Comparison of ENCODE assay signal across 12 cellular contexts in the genomic region with DNA sequence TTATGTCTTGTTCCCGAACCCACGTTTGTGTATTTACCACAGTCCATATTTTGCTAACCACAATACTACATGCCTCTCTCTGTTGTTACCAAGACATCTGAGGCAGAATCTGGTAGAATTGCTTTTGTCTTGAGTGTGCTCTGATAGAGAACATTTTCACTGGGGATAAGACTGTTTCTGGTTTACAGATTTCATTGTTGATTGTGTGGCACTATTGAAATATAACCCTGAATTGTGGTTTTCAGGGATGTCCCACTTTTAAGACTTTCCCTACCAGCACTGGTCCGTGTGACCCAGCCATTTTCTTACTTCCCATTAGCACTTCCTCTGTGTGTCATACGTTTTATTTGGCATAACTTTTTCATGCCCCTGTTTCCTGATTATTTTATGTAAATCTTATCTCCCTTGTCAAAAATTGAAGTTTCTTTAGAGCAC. TPM values are rescaled to one million over a fixed set of nuclear protein-coding genes. Genes with fewer than 3 reads are reported as not detected.
A peak's percentile ranks its signal among the peaks of the same experiment; 100 is the strongest.
DNase-seq lines count a peak whose midpoint lies in the region; ATAC-seq and TF ChIP-seq lines count a peak whose summit lies in the region.
"Had no signal": no experiment of that assay in that cellular context is flagged by ENCODE, and none has a peak within 500 bp of the region (broad histone marks: within the 10 kb centered on the region; RNA-seq: fewer than 3 reads in every experiment).

No MANE protein-coding gene starts in this region.

- intact Hi-C loops in left ventricle myocardium superior (cut with micrococcal nuclease), result no loop called here

- H3K79me2 ChIP-seq in ACC112 (ENCODE audit: control insufficient read depth, insufficient read depth, low read length, unreplicated experiment), result peaks cover 66% of the 10 kb centered on the region
- peaks cover 15% of the 10 kb centered on the region for H3K79me2 ChIP-seq in SK-N-SH (ENCODE audit: insufficient read depth)

- CTCF ChIA-PET in SK-N-SH (lab: Yijun Ruan, JAX), result interaction anchor here (1.6 kb wide), 1 partner anchor 491 kb away, joined by 3 read pairs; no protein-coding TSS in a partner anchor

- H3K27me3 ChIP-seq in ACC112 (ENCODE audit: insufficient read depth, low read length) (no peaks in the 10 kb centered on the region), SK-N-SH (ENCODE audit: insufficient read depth) (no peaks in the 10 kb centered on the region), tibial nerve (no peaks in the 10 kb centered on the region)
- H3K27me3 ChIP-seq: testis had no signal

- ATAC-seq in GM21529 (IDR thresholded peaks at IDR 0.05; ENCODE audit: unreplicated experiment) (peak; percentile 13), left ventricle myocardium superior (peak; percentile 29), HG03439 (IDR thresholded peaks at IDR 0.05; ENCODE audit: unreplicated experiment) (no peak)
- ATAC-seq: WTC11 had no signal

- H3K9me3 ChIP-seq in SK-N-SH (no peaks in the 10 kb centered on the region), tibial nerve (no peaks in the 10 kb centered on the region)
- H3K9me3 ChIP-seq: testis had no signal

- H3K36me3 ChIP-seq in ACC112 (ENCODE audit: insufficient read depth, low read length) (peaks cover 5% of the 10 kb centered on the region; the same call in 1 of the 2 replicates), SK-N-SH (replicated peaks in 1 of 2; ENCODE audit: control insufficient read depth in 1 of 2, insufficient read depth in 2 of 2, low read length in 1 of 2) (peaks cover 0 to 5% of the 10 kb centered on the region in 2 experiments), tibial nerve (peaks cover 0 to 5% (median 0%) of the 10 kb centered on the region in 3 donors)

- peak overlapping the region; percentile 12; the same call in 1 of the 2 replicates for H3K4me2 ChIP-seq in SK-N-SH

- peaks cover 33% of the 10 kb centered on the region for H3K4me1 ChIP-seq in ACC112 (ENCODE audit: control insufficient read depth, insufficient read depth, low read length, unreplicated experiment)
- peaks cover 12 to 22% of the 10 kb centered on the region in 2 experiments; a peak in 3 of 4 replicates for H3K4me1 ChIP-seq in SK-N-SH (ENCODE audit: control insufficient read depth in 1 of 2, insufficient read depth in 2 of 2, low read depth in 1 of 2, low read length in 1 of 2)
- H3K4me1 ChIP-seq in tibial nerve, result peaks cover 0 to 62% (median 11%) of the 10 kb centered on the region in 4 donors

- no peaks in the 10 kb centered on the region for H3K9me2 ChIP-seq in SK-N-SH

- peaks cover under 1% of the 10 kb centered on the region for H3F3A ChIP-seq in SK-N-SH (replicated peaks; ENCODE audit: insufficient read depth)

- H3K4me3 ChIP-seq in ACC112 (ENCODE audit: low read depth, low read length), result peak overlapping the region; percentile 18; the same call in 1 of the 2 replicates
- no peak overlapping the region for H3K4me3 ChIP-seq in SK-N-SH (ENCODE audit: low read depth in 2 of 2, low read length in 1 of 2)
- H3K4me3 ChIP-seq in tibial nerve, result no peak overlapping the region
- H3K4me3 ChIP-seq: testis had no signal

- TF ChIP-seq CTCF in SK-N-SH (IDR thresholded peaks at IDR 0.05) (no peak), tibial nerve (IDR thresholded peaks at IDR 0.05) (no peak)

- WGBS in SK-N-SH (ENCODE audit: low lambda C conversion rate), result 54% methylated on average over 4 of the region's 4 CpGs
- WGBS in tibial nerve, 2 donors, result 41 to 42% methylated on average over 4 of the region's 4 CpGs

- no peak for TF ChIP-seq POLR2A in tibial nerve (IDR thresholded peaks at IDR 0.05)

- no peaks in the 10 kb centered on the region for H4K20me1 ChIP-seq in SK-N-SH (ENCODE audit: insufficient read depth)

- H2AFZ ChIP-seq in ACC112 (ENCODE audit: low read length, unreplicated experiment), result no peak overlapping the region
- H2AFZ ChIP-seq in SK-N-SH (ENCODE audit: low read depth), result no peak overlapping the region

- peak overlapping the region; percentile 70 for H3K27ac ChIP-seq in ACC112 (ENCODE audit: low read depth, low read length)
- peak overlapping the region; percentile 39 to 63; a peak in 3 of 4 replicates for H3K27ac ChIP-seq in SK-N-SH (ENCODE audit: low read depth in 2 of 2, low read length in 1 of 2)
- H3K27ac ChIP-seq in tibial nerve, result peak overlapping the region in 2 of 4 donors; percentile 42 to 54

- DNase-seq in SK-N-SH (no peak), left ventricle myocardium superior (no peak), tibial nerve (ENCODE audit: low spot score in 2 of 2) (no peak), NCI-H1436 treated with DMSO at 0.1 percent for 48 hours (lab: John Stamatoyannopoulos, UW) (no peak)
- DNase-seq in stimulated activated CD4-positive, alpha-beta T cell treated with anti-CD3 and anti-CD28 coated beads, Interleukin-4, amount 100 ng/mL, for 4 hours, result no peak
- DNase-seq: aorta, NCI-H2171 treated with DMSO at 0.1 percent for 48 hours, testis had no signal

- H3K9ac ChIP-seq in SK-N-SH, result no peak overlapping the region

- no peak for TF ChIP-seq EP300 in SK-N-SH (IDR thresholded peaks at IDR 0.05; ENCODE audit: borderline replicate concordance in 1 of 2, low read depth in 1 of 2, low read length in 1 of 2)
- TF ChIP-seq EP300 in tibial nerve (IDR thresholded peaks at IDR 0.05), result peak in 1 of 2 donors; percentile 50

- POLR2A ChIA-PET in SK-N-SH (lab: Yijun Ruan, JAX), result interaction anchor here (1.7 kb wide), 1 partner anchor 12 kb away, joined by 5 read pairs; a partner anchor contains a TSS

- TF ChIP-seq RAD21 in SK-N-SH (IDR thresholded peaks at IDR 0.05; ENCODE audit: low read length), result no peak

TF ChIP-seq in SK-N-SH, 30 proteins besides CTCF, POLR2A, EP300 and RAD21 (continues in another document):
- no peak for TF ChIP-seq RCOR1 (IDR thresholded peaks at IDR 0.05; ENCODE audit: low read length)
- no peak for TF ChIP-seq NRF1 (IDR thresholded peaks at IDR 0.05; ENCODE audit: low read depth, low read length)
- no peak for TF ChIP-seq SMC3 (IDR thresholded peaks at IDR 0.05; ENCODE audit: low read depth, low read length)
- TF ChIP-seq, protein P1, sequence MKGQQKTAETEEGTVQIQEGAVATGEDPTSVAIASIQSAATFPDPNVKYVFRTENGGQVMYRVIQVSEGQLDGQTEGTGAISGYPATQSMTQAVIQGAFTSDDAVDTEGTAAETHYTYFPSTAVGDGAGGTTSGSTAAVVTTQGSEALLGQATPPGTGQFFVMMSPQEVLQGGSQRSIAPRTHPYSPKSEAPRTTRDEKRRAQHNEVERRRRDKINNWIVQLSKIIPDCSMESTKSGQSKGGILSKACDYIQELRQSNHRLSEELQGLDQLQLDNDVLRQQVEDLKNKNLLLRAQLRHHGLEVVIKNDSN (IDR thresholded peaks at IDR 0.05; ENCODE audit: borderline replicate concordance, low read depth), result no peak
- no peak for TF ChIP-seq TEAD4 (IDR thresholded peaks at IDR 0.05; ENCODE audit: borderline replicate concordance, insufficient read depth)
- no peak for TF ChIP-seq FOXJ3 (CRISPR knock-in tag; IDR thresholded peaks at IDR 0.05)
- TF ChIP-seq YY1 (IDR thresholded peaks at IDR 0.05; ENCODE audit: low read depth), result no peak
- no peak for TF ChIP-seq TAF1 (IDR thresholded peaks at IDR 0.05; ENCODE audit: borderline replicate concordance, low read depth, low read length)
- TF ChIP-seq GATA2 (CRISPR knock-in tag; IDR thresholded peaks at IDR 0.05), result no peak
- TF ChIP-seq ELF1 (IDR thresholded peaks at IDR 0.05), result no peak
- TF ChIP-seq, protein P2, sequence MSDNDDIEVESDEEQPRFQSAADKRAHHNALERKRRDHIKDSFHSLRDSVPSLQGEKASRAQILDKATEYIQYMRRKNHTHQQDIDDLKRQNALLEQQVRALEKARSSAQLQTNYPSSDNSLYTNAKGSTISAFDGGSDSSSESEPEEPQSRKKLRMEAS (IDR thresholded peaks at IDR 0.05; ENCODE audit: low read depth), result no peak
- TF ChIP-seq, protein P3, sequence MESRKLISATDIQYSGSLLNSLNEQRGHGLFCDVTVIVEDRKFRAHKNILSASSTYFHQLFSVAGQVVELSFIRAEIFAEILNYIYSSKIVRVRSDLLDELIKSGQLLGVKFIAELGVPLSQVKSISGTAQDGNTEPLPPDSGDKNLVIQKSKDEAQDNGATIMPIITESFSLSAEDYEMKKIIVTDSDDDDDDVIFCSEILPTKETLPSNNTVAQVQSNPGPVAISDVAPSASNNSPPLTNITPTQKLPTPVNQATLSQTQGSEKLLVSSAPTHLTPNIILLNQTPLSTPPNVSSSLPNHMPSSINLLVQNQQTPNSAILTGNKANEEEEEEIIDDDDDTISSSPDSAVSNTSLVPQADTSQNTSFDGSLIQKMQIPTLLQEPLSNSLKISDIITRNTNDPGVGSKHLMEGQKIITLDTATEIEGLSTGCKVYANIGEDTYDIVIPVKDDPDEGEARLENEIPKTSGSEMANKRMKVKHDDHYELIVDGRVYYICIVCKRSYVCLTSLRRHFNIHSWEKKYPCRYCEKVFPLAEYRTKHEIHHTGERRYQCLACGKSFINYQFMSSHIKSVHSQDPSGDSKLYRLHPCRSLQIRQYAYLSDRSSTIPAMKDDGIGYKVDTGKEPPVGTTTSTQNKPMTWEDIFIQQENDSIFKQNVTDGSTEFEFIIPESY (IDR thresholded peaks at IDR 0.05; ENCODE audit: borderline replicate concordance, low read depth), result no peak
- TF ChIP-seq RXRA (IDR thresholded peaks at IDR 0.05; ENCODE audit: borderline replicate concordance, low read depth), result no peak
- no peak for TF ChIP-seq FOXM1 (IDR thresholded peaks at IDR 0.05; ENCODE audit: low read depth)
- TF ChIP-seq, protein P4, sequence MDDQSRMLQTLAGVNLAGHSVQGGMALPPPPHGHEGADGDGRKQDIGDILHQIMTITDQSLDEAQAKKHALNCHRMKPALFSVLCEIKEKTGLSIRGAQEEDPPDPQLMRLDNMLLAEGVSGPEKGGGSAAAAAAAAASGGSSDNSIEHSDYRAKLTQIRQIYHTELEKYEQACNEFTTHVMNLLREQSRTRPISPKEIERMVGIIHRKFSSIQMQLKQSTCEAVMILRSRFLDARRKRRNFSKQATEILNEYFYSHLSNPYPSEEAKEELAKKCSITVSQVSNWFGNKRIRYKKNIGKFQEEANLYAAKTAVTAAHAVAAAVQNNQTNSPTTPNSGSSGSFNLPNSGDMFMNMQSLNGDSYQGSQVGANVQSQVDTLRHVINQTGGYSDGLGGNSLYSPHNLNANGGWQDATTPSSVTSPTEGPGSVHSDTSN (IDR thresholded peaks at IDR 0.05), result no peak
- TF ChIP-seq CHD2 (IDR thresholded peaks at IDR 0.05; ENCODE audit: low read length, partially characterized antibody), result no peak
- no peak for TF ChIP-seq MXI1 (IDR thresholded peaks at IDR 0.05; ENCODE audit: low read depth, low read length)
- no peak for TF ChIP-seq TCF12 (IDR thresholded peaks at IDR 0.05)

RNA-seq across cellular contexts. Expression of a gene that starts 12.2 kb away (rescaled TPM):
- 16.3 and 19.6 TPM in 2 replicates for polyA plus RNA-seq in SK-N-SH (2012; rRNA removed)
- polyA plus RNA-seq in SK-N-SH (2012; cell fraction: cytosol; rRNA removed), result 14.9 and 19.5 TPM in 2 replicates
- polyA plus RNA-seq in SK-N-SH (2012; cell fraction: nucleus; rRNA removed), result 26.4 and 30.5 TPM in 2 replicates
- total RNA-seq in left ventricle myocardium superior, result 10.2 TPM
- total RNA-seq in tibial nerve, result 10 to 100 TPM; 38.7 to 86.7 (median 59.7) TPM

RNA-seq across cellular contexts. Expression of a gene that starts 53.5 kb away (rescaled TPM):
- not detected in 2 replicates for polyA plus RNA-seq in SK-N-SH (2012; rRNA removed)
- not detected in 2 replicates for polyA plus RNA-seq in SK-N-SH (2012; cell fraction: cytosol; rRNA removed)
- not detected in 2 replicates for polyA plus RNA-seq in SK-N-SH (2012; cell fraction: nucleus; rRNA removed)
- total RNA-seq in left ventricle myocardium superior (66.8 TPM), tibial nerve (1 to 10 TPM; 1.5 to 7.3 (median 4.3) TPM)
